In genomic region chr1:100351095-100351884, GRCh38 we compare ENCODE assay signal across 8 cellular contexts. TPM values are rescaled to one million over a fixed set of nuclear protein-coding genes. Genes with fewer than 3 reads are reported as not detected.
DNase-seq lines count a peak whose midpoint lies in the region; ATAC-seq and TF ChIP-seq lines count a peak whose summit lies in the region.

No MANE protein-coding gene starts in this region.

- peak; percentile 25 to 47 (median 37) for TF ChIP-seq CTCF in uterus (IDR thresholded peaks at IDR 0.05)

- peak overlapping the region; percentile 93 for H3K4me3 Mint-ChIP-seq in T-helper 1 cell treated with Interleukin-12 subunit alpha and Interleukin-12 subunit beta and Interleukin-4 antibody, amounts not matched to agents 30 μg/mL and 1 μg/mL, for 36 hours

- peaks cover 4% of the 10 kb centered on the region for H3K27me3 Mint-ChIP-seq in T-helper 1 cell treated with Interleukin-12 subunit alpha and Interleukin-12 subunit beta and Interleukin-4 antibody, amounts not matched to agents 30 μg/mL and 1 μg/mL, for 36 hours (ENCODE audit: low read depth)

- H3K4me1 ChIP-seq in right cardiac atrium (ENCODE audit: control insufficient read depth, insufficient read depth, low read length) (no peaks in the 10 kb centered on the region), uterus (no peaks in the 10 kb centered on the region)

- H3K27ac Mint-ChIP-seq in T-helper 1 cell treated with Interleukin-12 subunit alpha and Interleukin-12 subunit beta and Interleukin-4 antibody, amounts not matched to agents 30 μg/mL and 1 μg/mL, for 36 hours = peak overlapping the region; percentile 92

- H3K27ac ChIP-seq in right cardiac atrium (ENCODE audit: low read length) = peak overlapping the region; percentile 92
- H3K27ac ChIP-seq in uterus = peak overlapping the region; percentile 84 to 93

- TF ChIP-seq POLR2A in GM15510 (IDR thresholded peaks at IDR 0.05; ENCODE audit: borderline replicate concordance, extremely low read depth, insufficient read length) (peak; percentile 48), uterus (IDR thresholded peaks at IDR 0.05) (peak; percentile 52 to 57)

- ATAC-seq in HG02884 (IDR thresholded peaks at IDR 0.05; ENCODE audit: unreplicated experiment) (peak; percentile 60), right cardiac atrium (peak; percentile 88 to 90)

- no peaks in the 10 kb centered on the region for H3K9me3 ChIP-seq in right cardiac atrium (ENCODE audit: control insufficient read depth, low read length)
- H3K9me3 ChIP-seq in uterus = no peaks in the 10 kb centered on the region

- H3K36me3 Mint-ChIP-seq in T-helper 1 cell treated with Interleukin-12 subunit alpha and Interleukin-12 subunit beta and Interleukin-4 antibody, amounts not matched to agents 30 μg/mL and 1 μg/mL, for 36 hours (ENCODE audit: low read depth) = peaks cover 34% of the 10 kb centered on the region

- 3% methylated on average over 36 of the region's 36 CpGs for WGBS in right cardiac atrium

- intact Hi-C loops in right cardiac atrium (cut with DNase I) (loop anchor here in 2 of 4 donors (5.0 to 10.0 kb wide), 3 partner anchors 59 to 104 kb away; no protein-coding TSS in a partner anchor), uterus (cut with DNase I; ENCODE audit: low total_unique reads) (no loop called here)

- H3K9me3 Mint-ChIP-seq in T-helper 1 cell treated with Interleukin-12 subunit alpha and Interleukin-12 subunit beta and Interleukin-4 antibody, amounts not matched to agents 30 μg/mL and 1 μg/mL, for 36 hours = no peaks in the 10 kb centered on the region

- H3K4me3 ChIP-seq in right cardiac atrium (ENCODE audit: low read length) (peak overlapping the region; percentile 65), uterus (peak overlapping the region; percentile 56 to 84)

- no peaks in the 10 kb centered on the region for H3K36me3 ChIP-seq in uterus

- DNase-seq in NCI-H146 (lab: John Stamatoyannopoulos, UW) (peak; percentile 87), anterior cingulate cortex (lab: John Stamatoyannopoulos, UW) (peak in 55 of 58 donors; percentile 20 to 83 (median 67)), right cardiac atrium (peak; percentile 90 to 96 (median 94)), pulmonary artery endothelial cell (ENCODE audit: low read depth, low spot score) (peak; percentile 76), uterus (peak; percentile 82 to 84)

- H3K4me1 Mint-ChIP-seq in T-helper 1 cell treated with Interleukin-12 subunit alpha and Interleukin-12 subunit beta and Interleukin-4 antibody, amounts not matched to agents 30 μg/mL and 1 μg/mL, for 36 hours (ENCODE audit: low read depth) = peaks cover 34% of the 10 kb centered on the region

- H3K27me3 ChIP-seq in right cardiac atrium (ENCODE audit: control insufficient read depth, insufficient read depth) (no peaks in the 10 kb centered on the region), uterus (no peaks in the 10 kb centered on the region)

RNA-seq across cellular contexts. Expression of gene CDC14A, which starts 1.0 kb away (rescaled TPM):
- total RNA-seq in right cardiac atrium (1 to 10 TPM; 3.6 to 5.2 (median 4.8) TPM), pulmonary artery endothelial cell (12.6 and 13.3 TPM in 2 replicates), uterus (10 to 100 TPM in 3 of 4 donors, 1 to 10 TPM in 1; 9.0 to 32.4 (median 23.0) TPM)
- polyA plus RNA-seq in right cardiac atrium = 1.9 TPM

Comparison
In these comparisons a context has a peak if more than half of its experiments do, and no peak if none do; other contexts are left out.
1. Peak in every context shown above with its lines: DNase-seq, ATAC-seq, H3K4me3 ChIP-seq and H3K27ac ChIP-seq.